Comparison of ENCODE assay signal across 12 cellular contexts in genomic region chr12:62848418-62848817, GRCh38.
DNase-seq lines count a peak whose midpoint lies in the region; ATAC-seq, FAIRE-seq and TF ChIP-seq lines count a peak whose summit lies in the region.
"Had no signal": no experiment of that assay in that cellular context is flagged by ENCODE, and none has a peak within 500 bp of the region (broad histone marks: within the 10 kb centered on the region; RNA-seq: fewer than 3 reads in every experiment).

No MANE protein-coding gene starts in this region.

- no peaks in the 10 kb centered on the region for H3F3A ChIP-seq in neural progenitor cell (ENCODE audit: low read depth)

- H3K79me2 ChIP-seq in neural progenitor cell (ENCODE audit: low read depth): no peaks in the 10 kb centered on the region

- peak; percentile 99 for FAIRE-seq in RCC 7860 (lab: Jason Lieb, UNC)

- no peak for ATAC-seq in HG02870 (IDR thresholded peaks at IDR 0.05; ENCODE audit: unreplicated experiment)
- ATAC-seq: activated CD8-positive, alpha-beta memory T cell treated with anti-CD3 and anti-CD28 coated beads, Interleukin-2, amount 10 ng/mL, durations not matched to agents 7 days and 5 days; stimulated activated memory B cell treated with anti-CD40 and anti-IgM and Interleukin-4, amounts not matched to agents 10 μg/mL and 1 μg/mL and 100 μg/mL, for 72 hours had no signal

- H3K4me1 Mint-ChIP-seq in neural progenitor cell: peaks cover 19% of the 10 kb centered on the region
- H3K4me1 Mint-ChIP-seq: activated CD8-positive, alpha-beta memory T cell treated with anti-CD3 and anti-CD28 coated beads, Interleukin-2, amount 10 ng/mL, durations not matched to agents 7 days and 5 days; stimulated activated memory B cell treated with anti-CD40 and anti-IgM and Interleukin-4, amounts not matched to agents 10 μg/mL and 1 μg/mL and 100 μg/mL, for 72 hours had no signal

- no peaks in the 10 kb centered on the region for H3K27me3 ChIP-seq in neural progenitor cell

- peaks cover 6% of the 10 kb centered on the region for H3K36me3 Mint-ChIP-seq in neural progenitor cell
- H3K36me3 Mint-ChIP-seq: activated CD8-positive, alpha-beta memory T cell treated with anti-CD3 and anti-CD28 coated beads, Interleukin-2, amount 10 ng/mL, durations not matched to agents 7 days and 5 days; stimulated activated memory B cell treated with anti-CD40 and anti-IgM and Interleukin-4, amounts not matched to agents 10 μg/mL and 1 μg/mL and 100 μg/mL, for 72 hours had no signal

- H3K36me3 ChIP-seq in neural progenitor cell: no peaks in the 10 kb centered on the region

- no peaks in the 10 kb centered on the region for H4K20me1 ChIP-seq in neural progenitor cell (ENCODE audit: low read depth)

- no peak overlapping the region for H3K4me3 Mint-ChIP-seq in neural progenitor cell
- H3K4me3 Mint-ChIP-seq: activated CD8-positive, alpha-beta memory T cell treated with anti-CD3 and anti-CD28 coated beads, Interleukin-2, amount 10 ng/mL, durations not matched to agents 7 days and 5 days; stimulated activated memory B cell treated with anti-CD40 and anti-IgM and Interleukin-4, amounts not matched to agents 10 μg/mL and 1 μg/mL and 100 μg/mL, for 72 hours had no signal

- H3K27ac ChIP-seq in neural progenitor cell: no peak overlapping the region

- no peak overlapping the region for H3K27ac Mint-ChIP-seq in neural progenitor cell
- H3K27ac Mint-ChIP-seq: activated CD8-positive, alpha-beta memory T cell treated with anti-CD3 and anti-CD28 coated beads, Interleukin-2, amount 10 ng/mL, durations not matched to agents 7 days and 5 days; stimulated activated memory B cell treated with anti-CD40 and anti-IgM and Interleukin-4, amounts not matched to agents 10 μg/mL and 1 μg/mL and 100 μg/mL, for 72 hours had no signal

- H3K4me3 ChIP-seq in neural progenitor cell: no peak overlapping the region

- H3K9me3 Mint-ChIP-seq in neural progenitor cell: peaks cover 2% of the 10 kb centered on the region
- H3K9me3 Mint-ChIP-seq: stimulated activated memory B cell treated with anti-CD40 and anti-IgM and Interleukin-4, amounts not matched to agents 10 μg/mL and 1 μg/mL and 100 μg/mL, for 72 hours had no signal

- peaks cover 2% of the 10 kb centered on the region for H3K27me3 Mint-ChIP-seq in neural progenitor cell (ENCODE audit: insufficient read depth, low read depth)

- no peak overlapping the region for H2AFZ ChIP-seq in neural progenitor cell (replicated peaks)

- peak; percentile 84 for DNase-seq in AG08395 (ENCODE audit: low spot score)
- peak; percentile 37 for DNase-seq in GM04504 (ENCODE audit: low read depth)
- DNase-seq in RCC 7860 (ENCODE audit: low spot score): peak; percentile 98
- peak; percentile 59 for DNase-seq in hepatic stellate cell (ENCODE audit: low spot score)
- DNase-seq in NCI-H2171 (lab: John Stamatoyannopoulos, UW): no peak
- DNase-seq in neural progenitor cell (ENCODE audit: low spot score): no peak
- no peak for DNase-seq in NCI-H128 (lab: John Stamatoyannopoulos, UW; ENCODE audit: unreplicated experiment)
- DNase-seq: activated CD8-positive, alpha-beta memory T cell treated with anti-CD3 and anti-CD28 coated beads, Interleukin-2, amount 10 ng/mL, durations not matched to agents 7 days and 5 days; KG1; occipital lobe had no signal

- peaks cover 11% of the 10 kb centered on the region for H3K4me1 ChIP-seq in neural progenitor cell

- no peak overlapping the region for H3K4me2 ChIP-seq in neural progenitor cell

- TF ChIP-seq CTCF in neural progenitor cell (IDR thresholded peaks at IDR 0.05): no peak

- no peaks in the 10 kb centered on the region for H3K9me3 ChIP-seq in neural progenitor cell (ENCODE audit: low read depth)

- no peak overlapping the region for H3K9ac ChIP-seq in neural progenitor cell

Comparison
In these comparisons a context has a peak if more than half of its experiments do, and no peak if none do; other contexts are left out.
1. DNase-seq: peak in AG08395 (single experiment), GM04504 (single experiment), RCC 7860 (single experiment) and hepatic stellate cell (single experiment); none in NCI-H2171 (single experiment), neural progenitor cell (single experiment) and NCI-H128 (single experiment).